In the genomic region with DNA sequence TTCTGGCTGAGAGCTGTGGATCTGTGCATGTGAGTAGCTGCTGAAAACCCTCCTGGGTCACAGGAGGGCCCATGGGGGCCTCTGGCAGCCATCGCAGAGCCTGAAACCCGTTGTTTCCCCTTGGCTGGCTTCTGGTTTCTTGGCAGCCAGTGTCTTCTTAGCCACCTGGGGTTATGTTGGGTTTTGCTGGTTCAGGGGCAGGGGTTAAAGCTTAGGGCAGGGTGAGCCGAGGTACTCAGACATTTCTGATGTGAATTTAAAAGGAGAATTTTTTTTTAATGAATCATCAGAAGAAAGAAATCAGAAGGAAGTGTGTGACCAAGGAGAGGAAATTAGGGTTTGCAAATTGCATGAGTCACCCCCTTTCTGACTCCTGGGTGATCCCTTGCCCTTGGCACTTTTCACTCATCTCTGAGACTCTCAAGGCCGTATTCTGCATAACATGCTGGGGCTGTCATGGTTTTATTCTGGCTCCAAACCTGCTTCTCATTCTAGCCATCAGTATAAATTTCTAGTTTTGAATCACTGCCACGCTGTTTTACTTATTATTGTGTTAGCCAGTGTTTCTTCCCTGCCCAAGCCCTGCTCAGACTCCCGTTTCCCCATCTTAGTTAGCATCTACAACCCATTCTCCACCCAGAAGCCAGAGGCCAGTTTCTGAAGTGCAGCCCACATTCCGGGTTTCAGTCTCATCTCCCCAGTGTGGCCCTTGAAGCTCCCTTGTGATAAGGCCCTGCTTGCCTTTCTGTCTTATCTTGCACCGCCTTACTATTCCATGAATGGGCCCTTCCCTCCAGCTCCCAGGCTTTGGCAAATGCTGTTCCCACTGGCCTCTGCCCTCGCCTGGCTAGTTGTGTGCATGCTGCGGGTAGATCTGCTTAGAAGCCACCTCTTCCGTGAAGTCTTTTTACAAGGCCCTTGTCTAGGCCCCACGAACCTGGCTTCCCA, we compare ENCODE assay signal across 2 cellular contexts.
TF ChIP-seq lines count a peak whose summit lies in the region.

No MANE protein-coding gene starts in this region.

TF ChIP-seq in liver, 16 proteins besides CTCF, POLR2A, EP300 and RAD21:
- TF ChIP-seq RXRA (IDR thresholded peaks at IDR 0.05) (peak in 1 of 2 donors; percentile 24), TAF1 (conservative IDR thresholded peaks at IDR 0.05) (no peak), JUND (IDR thresholded peaks at IDR 0.05) (peak in 1 of 2 donors; percentile 46), FOXA2 (IDR thresholded peaks at IDR 0.05) (no peak)

TF ChIP-seq in HepG2, 621 proteins besides CTCF, POLR2A, EP300 and RAD21:
- TF ChIP-seq KAT2B (IDR thresholded peaks at IDR 0.05; ENCODE audit: borderline replicate concordance, low read depth, low read length) (no peak), ZNF143 (CRISPR knock-in tag; IDR thresholded peaks at IDR 0.05) (no peak), ZNF224 (CRISPR knock-in tag; IDR thresholded peaks at IDR 0.05) (no peak), JUND (CRISPR knock-in tag; IDR thresholded peaks at IDR 0.05) (no peak), ZNF468 (CRISPR knock-in tag; IDR thresholded peaks at IDR 0.05) (no peak), MED13 (CRISPR knock-in tag; IDR thresholded peaks at IDR 0.05) (no peak), ZBTB1 (CRISPR knock-in tag; IDR thresholded peaks at IDR 0.05; ENCODE audit: borderline replicate concordance) (no peak), FOXK1 (CRISPR knock-in tag; IDR thresholded peaks at IDR 0.05; ENCODE audit: borderline replicate concordance, low read depth) (no peak), PTBP1 (IDR thresholded peaks at IDR 0.05; ENCODE audit: low read depth, low read length, poor library complexity, severe bottlenecking) (no peak), NFYB (CRISPR knock-in tag; IDR thresholded peaks at IDR 0.05) (no peak), KLF11 (CRISPR knock-in tag; IDR thresholded peaks at IDR 0.05) (no peak), TSC22D2 (CRISPR knock-in tag; IDR thresholded peaks at IDR 0.05; ENCODE audit: borderline replicate concordance) (no peak), SIN3B (IDR thresholded peaks at IDR 0.05; ENCODE audit: low read length) (no peak)
- TF ChIP-seq, protein P1, sequence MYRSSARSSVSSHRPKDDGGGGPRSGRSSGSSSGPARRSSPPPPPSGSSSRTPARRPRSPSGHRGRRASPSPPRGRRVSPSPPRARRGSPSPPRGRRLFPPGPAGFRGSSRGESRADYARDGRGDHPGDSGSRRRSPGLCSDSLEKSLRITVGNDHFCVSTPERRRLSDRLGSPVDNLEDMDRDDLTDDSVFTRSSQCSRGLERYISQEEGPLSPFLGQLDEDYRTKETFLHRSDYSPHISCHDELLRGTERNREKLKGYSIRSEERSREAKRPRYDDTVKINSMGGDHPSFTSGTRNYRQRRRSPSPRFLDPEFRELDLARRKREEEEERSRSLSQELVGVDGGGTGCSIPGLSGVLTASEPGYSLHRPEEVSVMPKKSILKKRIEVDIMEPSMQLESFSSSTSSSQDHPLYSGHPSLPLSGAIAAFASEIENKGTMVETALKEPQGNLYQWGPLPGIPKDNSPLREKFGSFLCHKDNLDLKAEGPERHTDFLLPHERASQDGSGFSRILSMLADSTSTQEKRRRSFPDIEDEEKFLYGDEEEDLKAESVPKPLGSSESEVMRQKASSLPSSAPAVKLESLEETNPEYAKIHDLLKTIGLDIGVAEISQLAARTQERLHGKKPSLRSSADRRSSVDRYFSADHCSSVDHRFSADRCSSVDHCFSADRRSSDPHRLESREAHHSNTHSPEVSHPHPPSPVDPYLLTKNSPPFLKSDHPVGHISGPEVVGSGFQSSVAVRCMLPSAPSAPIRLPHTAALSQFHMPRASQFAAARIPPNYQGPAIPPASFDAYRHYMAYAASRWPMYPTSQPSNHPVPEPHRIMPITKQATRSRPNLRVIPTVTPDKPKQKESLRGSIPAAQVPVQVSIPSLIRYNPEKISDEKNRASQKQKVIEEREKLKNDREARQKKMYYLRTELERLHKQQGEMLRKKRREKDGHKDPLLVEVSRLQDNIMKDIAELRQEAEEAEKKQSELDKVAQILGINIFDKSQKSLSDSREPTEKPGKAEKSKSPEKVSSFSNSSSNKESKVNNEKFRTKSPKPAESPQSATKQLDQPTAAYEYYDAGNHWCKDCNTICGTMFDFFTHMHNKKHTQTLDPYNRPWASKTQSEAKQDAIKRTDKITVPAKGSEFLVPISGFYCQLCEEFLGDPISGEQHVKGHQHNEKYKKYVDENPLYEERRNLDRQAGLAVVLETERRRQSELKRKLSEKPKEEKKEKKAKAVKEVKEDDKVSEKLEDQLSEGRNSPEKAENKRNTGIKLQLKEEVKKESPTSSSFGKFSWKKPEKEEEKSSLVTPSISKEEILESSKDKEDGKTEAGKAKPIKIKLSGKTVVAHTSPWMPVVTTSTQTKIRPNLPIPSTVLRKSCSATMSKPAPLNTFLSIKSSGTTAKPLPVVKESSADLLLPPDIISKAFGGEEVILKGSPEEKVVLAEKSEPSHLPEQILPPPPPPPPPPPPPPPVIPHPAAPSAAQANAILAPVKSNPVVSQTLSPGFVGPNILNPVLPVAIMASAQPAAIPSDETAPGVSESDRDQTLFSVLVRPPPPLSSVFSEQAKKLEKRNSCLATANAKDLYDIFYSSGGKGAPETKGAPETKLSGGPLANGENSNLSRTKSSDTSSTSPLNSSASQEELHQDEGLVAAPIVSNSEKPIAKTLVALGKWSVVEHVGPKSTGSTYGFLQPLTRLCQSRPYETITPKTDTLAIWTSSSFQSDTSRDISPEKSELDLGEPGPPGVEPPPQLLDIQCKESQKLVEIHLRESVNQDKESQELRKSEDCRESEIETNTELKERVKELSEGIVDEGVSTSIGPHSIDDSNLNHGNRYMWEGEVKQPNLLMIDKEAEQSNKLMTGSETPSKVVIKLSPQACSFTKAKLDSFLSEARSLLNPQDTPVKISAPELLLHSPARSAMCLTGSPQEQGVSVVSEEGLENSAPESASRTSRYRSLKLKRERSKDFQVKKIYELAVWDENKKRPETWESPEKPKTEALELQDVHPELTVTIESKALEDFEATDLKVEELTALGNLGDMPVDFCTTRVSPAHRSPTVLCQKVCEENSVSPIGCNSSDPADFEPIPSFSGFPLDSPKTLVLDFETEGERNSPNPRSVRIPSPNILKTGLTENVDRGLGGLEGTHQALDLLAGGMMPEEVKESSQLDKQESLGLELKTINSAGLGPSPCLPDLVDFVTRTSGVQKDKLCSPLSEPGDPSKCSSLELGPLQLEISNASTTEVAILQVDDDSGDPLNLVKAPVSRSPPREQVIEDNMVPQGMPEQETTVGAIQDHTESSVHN (CRISPR knock-in tag; IDR thresholded peaks at IDR 0.05) = no peak
- TF ChIP-seq, protein P2, sequence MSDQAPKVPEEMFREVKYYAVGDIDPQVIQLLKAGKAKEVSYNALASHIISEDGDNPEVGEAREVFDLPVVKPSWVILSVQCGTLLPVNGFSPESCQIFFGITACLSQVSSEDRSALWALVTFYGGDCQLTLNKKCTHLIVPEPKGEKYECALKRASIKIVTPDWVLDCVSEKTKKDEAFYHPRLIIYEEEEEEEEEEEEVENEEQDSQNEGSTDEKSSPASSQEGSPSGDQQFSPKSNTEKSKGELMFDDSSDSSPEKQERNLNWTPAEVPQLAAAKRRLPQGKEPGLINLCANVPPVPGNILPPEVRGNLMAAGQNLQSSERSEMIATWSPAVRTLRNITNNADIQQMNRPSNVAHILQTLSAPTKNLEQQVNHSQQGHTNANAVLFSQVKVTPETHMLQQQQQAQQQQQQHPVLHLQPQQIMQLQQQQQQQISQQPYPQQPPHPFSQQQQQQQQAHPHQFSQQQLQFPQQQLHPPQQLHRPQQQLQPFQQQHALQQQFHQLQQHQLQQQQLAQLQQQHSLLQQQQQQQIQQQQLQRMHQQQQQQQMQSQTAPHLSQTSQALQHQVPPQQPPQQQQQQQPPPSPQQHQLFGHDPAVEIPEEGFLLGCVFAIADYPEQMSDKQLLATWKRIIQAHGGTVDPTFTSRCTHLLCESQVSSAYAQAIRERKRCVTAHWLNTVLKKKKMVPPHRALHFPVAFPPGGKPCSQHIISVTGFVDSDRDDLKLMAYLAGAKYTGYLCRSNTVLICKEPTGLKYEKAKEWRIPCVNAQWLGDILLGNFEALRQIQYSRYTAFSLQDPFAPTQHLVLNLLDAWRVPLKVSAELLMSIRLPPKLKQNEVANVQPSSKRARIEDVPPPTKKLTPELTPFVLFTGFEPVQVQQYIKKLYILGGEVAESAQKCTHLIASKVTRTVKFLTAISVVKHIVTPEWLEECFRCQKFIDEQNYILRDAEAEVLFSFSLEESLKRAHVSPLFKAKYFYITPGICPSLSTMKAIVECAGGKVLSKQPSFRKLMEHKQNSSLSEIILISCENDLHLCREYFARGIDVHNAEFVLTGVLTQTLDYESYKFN (CRISPR knock-in tag; conservative IDR thresholded peaks at IDR 0.05) = no peak
- TF ChIP-seq, protein P3, sequence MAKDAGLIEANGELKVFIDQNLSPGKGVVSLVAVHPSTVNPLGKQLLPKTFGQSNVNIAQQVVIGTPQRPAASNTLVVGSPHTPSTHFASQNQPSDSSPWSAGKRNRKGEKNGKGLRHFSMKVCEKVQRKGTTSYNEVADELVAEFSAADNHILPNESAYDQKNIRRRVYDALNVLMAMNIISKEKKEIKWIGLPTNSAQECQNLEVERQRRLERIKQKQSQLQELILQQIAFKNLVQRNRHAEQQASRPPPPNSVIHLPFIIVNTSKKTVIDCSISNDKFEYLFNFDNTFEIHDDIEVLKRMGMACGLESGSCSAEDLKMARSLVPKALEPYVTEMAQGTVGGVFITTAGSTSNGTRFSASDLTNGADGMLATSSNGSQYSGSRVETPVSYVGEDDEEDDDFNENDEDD (CRISPR knock-in tag; IDR thresholded peaks at IDR 0.05; ENCODE audit: borderline replicate concordance) = no peak
- TF ChIP-seq, protein P4, sequence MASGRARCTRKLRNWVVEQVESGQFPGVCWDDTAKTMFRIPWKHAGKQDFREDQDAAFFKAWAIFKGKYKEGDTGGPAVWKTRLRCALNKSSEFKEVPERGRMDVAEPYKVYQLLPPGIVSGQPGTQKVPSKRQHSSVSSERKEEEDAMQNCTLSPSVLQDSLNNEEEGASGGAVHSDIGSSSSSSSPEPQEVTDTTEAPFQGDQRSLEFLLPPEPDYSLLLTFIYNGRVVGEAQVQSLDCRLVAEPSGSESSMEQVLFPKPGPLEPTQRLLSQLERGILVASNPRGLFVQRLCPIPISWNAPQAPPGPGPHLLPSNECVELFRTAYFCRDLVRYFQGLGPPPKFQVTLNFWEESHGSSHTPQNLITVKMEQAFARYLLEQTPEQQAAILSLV (CRISPR knock-in tag; IDR thresholded peaks at IDR 0.05; ENCODE audit: borderline replicate concordance) = no peak
- TF ChIP-seq, protein P5, sequence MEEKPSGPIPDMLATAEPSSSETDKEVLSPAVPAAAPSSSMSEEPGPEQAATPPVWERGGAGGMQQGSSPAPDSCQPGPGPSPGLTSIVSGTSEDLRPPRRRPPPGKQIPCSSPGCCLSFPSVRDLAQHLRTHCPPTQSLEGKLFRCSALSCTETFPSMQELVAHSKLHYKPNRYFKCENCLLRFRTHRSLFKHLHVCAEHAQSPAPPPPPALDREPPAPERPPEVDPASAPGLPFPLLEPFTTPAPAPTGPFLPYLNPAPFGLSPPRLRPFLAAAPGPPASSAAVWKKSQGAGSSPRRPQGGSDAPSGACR (CRISPR knock-in tag; IDR thresholded peaks at IDR 0.05) = no peak
- TF ChIP-seq, protein P6, sequence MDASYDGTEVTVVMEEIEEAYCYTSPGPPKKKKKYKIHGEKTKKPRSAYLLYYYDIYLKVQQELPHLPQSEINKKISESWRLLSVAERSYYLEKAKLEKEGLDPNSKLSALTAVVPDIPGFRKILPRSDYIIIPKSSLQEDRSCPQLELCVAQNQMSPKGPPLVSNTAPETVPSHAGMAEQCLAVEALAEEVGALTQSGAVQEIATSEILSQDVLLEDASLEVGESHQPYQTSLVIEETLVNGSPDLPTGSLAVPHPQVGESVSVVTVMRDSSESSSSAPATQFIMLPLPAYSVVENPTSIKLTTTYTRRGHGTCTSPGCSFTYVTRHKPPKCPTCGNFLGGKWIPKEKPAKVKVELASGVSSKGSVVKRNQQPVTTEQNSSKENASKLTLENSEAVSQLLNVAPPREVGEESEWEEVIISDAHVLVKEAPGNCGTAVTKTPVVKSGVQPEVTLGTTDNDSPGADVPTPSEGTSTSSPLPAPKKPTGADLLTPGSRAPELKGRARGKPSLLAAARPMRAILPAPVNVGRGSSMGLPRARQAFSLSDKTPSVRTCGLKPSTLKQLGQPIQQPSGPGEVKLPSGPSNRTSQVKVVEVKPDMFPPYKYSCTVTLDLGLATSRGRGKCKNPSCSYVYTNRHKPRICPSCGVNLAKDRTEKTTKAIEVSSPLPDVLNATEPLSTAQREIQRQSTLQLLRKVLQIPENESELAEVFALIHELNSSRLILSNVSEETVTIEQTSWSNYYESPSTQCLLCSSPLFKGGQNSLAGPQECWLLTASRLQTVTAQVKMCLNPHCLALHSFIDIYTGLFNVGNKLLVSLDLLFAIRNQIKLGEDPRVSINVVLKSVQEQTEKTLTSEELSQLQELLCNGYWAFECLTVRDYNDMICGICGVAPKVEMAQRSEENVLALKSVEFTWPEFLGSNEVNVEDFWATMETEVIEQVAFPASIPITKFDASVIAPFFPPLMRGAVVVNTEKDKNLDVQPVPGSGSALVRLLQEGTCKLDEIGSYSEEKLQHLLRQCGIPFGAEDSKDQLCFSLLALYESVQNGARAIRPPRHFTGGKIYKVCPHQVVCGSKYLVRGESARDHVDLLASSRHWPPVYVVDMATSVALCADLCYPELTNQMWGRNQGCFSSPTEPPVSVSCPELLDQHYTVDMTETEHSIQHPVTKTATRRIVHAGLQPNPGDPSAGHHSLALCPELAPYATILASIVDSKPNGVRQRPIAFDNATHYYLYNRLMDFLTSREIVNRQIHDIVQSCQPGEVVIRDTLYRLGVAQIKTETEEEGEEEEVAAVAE (CRISPR knock-in tag; IDR thresholded peaks at IDR 0.05; ENCODE audit: borderline replicate concordance) = no peak
- TF ChIP-seq, protein P7, sequence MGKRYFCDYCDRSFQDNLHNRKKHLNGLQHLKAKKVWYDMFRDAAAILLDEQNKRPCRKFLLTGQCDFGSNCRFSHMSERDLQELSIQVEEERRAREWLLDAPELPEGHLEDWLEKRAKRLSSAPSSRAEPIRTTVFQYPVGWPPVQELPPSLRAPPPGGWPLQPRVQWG (CRISPR knock-in tag; IDR thresholded peaks at IDR 0.05; ENCODE audit: borderline replicate concordance, low read depth) = no peak
